ENCODE assay signal across 8 cellular contexts in the genomic region with DNA sequence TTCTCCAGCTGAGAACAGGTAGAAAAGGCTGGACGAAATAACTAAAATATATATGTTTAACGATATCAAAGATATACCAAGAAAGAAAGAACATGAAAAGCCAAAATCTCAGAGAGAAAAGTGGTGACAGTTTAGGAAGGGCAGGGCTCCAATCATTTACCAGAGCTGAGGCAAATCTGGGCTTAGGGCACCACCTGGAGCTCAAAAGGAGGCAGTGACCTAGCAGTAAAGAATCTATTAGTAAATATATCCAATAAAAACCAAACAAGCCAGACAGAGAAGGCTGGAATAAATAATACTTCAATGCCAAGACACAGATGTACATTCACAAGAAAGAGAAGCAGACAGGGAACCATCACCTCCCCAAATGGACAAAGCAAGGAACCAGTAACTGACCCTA. TPM values are rescaled to one million over a fixed set of nuclear protein-coding genes. Genes with fewer than 3 reads are reported as not detected.
A peak's percentile ranks its signal among the peaks of the same experiment; 100 is the strongest.
DNase-seq lines count a peak whose midpoint lies in the region; ATAC-seq, FAIRE-seq and TF ChIP-seq lines count a peak whose summit lies in the region.

No MANE protein-coding gene starts in this region.

- H3K27ac ChIP-seq in pancreas: no peak overlapping the region

- TF ChIP-seq POLR2A in erythroblast (IDR thresholded peaks at IDR 0.05; ENCODE audit: low read length): no peak

- no peaks in the 10 kb centered on the region for H3K4me1 ChIP-seq in pancreas

- H3K4me1 Mint-ChIP-seq in activated CD4-positive, alpha-beta T cell treated with anti-CD3 and anti-CD28 coated beads, Interleukin-2, amount 10 ng/mL, durations not matched to agents 24 days and 14 days: no peaks in the 10 kb centered on the region

- peaks cover 4% of the 10 kb centered on the region for H3K27me3 Mint-ChIP-seq in activated CD4-positive, alpha-beta T cell treated with anti-CD3 and anti-CD28 coated beads, Interleukin-2, amount 10 ng/mL, durations not matched to agents 24 days and 14 days

- ATAC-seq in pancreas (peak in 3 of 4 donors; percentile 57 to 78 (median 68)), GM18858 (IDR thresholded peaks at IDR 0.05; ENCODE audit: unreplicated experiment) (no peak)

- no peaks in the 10 kb centered on the region for H3K36me3 Mint-ChIP-seq in activated CD4-positive, alpha-beta T cell treated with anti-CD3 and anti-CD28 coated beads, Interleukin-2, amount 10 ng/mL, durations not matched to agents 24 days and 14 days (ENCODE audit: low read depth)

- H3K9me3 Mint-ChIP-seq in activated CD4-positive, alpha-beta T cell treated with anti-CD3 and anti-CD28 coated beads, Interleukin-2, amount 10 ng/mL, durations not matched to agents 24 days and 14 days: peaks cover 12% of the 10 kb centered on the region

- no peaks in the 10 kb centered on the region for H3K9me3 ChIP-seq in pancreas

- TF ChIP-seq CTCF in GM10266 (IDR thresholded peaks at IDR 0.05; ENCODE audit: control insufficient read depth, insufficient read depth, low read depth, missing control alignments) (peak; percentile 51), pancreas (IDR thresholded peaks at IDR 0.05) (peak in 1 of 4 donors; percentile 19)

- no peak overlapping the region for H3K27ac Mint-ChIP-seq in activated CD4-positive, alpha-beta T cell treated with anti-CD3 and anti-CD28 coated beads, Interleukin-2, amount 10 ng/mL, durations not matched to agents 24 days and 14 days

- H3K4me3 ChIP-seq in pancreas: no peak overlapping the region

- intact Hi-C loops in activated CD4-positive, alpha-beta T cell treated with anti-CD3 and anti-CD28 coated beads, Interleukin-2, amount 10 ng/mL, durations not matched to agents 24 days and 14 days (cut with micrococcal nuclease): loop anchor here (1.0 kb wide), 2 partner anchors 111 to 137 kb away; no protein-coding TSS in a partner anchor
- intact Hi-C loops in pancreas (cut with DNase I): no loop called here

- WGBS in pancreas, 2 donors: 46 to 56% methylated on average over 2 of the region's 2 CpGs

- FAIRE-seq in pancreas (lab: Jason Lieb, UNC): no peak

- H3K4me3 Mint-ChIP-seq in activated CD4-positive, alpha-beta T cell treated with anti-CD3 and anti-CD28 coated beads, Interleukin-2, amount 10 ng/mL, durations not matched to agents 24 days and 14 days: no peak overlapping the region

- H3K27me3 ChIP-seq in pancreas: no peaks in the 10 kb centered on the region

- DNase-seq in GM10266 (ENCODE audit: extremely low spot score) (peak; percentile 55), NCI-H1105 (lab: John Stamatoyannopoulos, UW) (peak; percentile 39), erythroblast (lab: John Stamatoyannopoulos, UW) (peak; percentile 7 to 26), pancreas (no peak), middle frontal gyrus (ENCODE audit: extremely low spot score, low spot score) (no peak), NCI-H2081 treated with DMSO at 0.1 percent for 48 hours (lab: John Stamatoyannopoulos, UW) (no peak)
- peak; percentile 83 for DNase-seq in activated CD4-positive, alpha-beta T cell treated with anti-CD3 and anti-CD28 coated beads, Interleukin-2, amount 10 ng/mL, durations not matched to agents 24 days and 14 days

- H3K36me3 ChIP-seq in pancreas: no peaks in the 10 kb centered on the region

RNA-seq across cellular contexts. Expression of gene CHIA, which starts 43.5 kb away (rescaled TPM):
- total RNA-seq in activated CD4-positive, alpha-beta T cell treated with anti-CD3 and anti-CD28 coated beads, Interleukin-2, amount 10 ng/mL, durations not matched to agents 24 days and 14 days: not detected in 2 replicates
- not detected for total RNA-seq in pancreas
- polyA plus RNA-seq in pancreas: under 1 TPM in 1 of 2 donors, not detected in 1; 0.05 TPM

Comparison
In these comparisons a context has a peak if more than half of its experiments do, and no peak if none do; other contexts are left out.
1. DNase-seq: peak in GM10266 (single experiment), NCI-H1105 (single experiment), activated CD4-positive, alpha-beta T cell treated with anti-CD3 and anti-CD28 coated beads, Interleukin-2, amount 10 ng/mL, durations not matched to agents 24 days and 14 days (single experiment) and erythroblast (2 of 2); none in pancreas (0 of 6), middle frontal gyrus (single experiment) and NCI-H2081 treated with DMSO at 0.1 percent for 48 hours (single experiment).